In the genomic region with DNA sequence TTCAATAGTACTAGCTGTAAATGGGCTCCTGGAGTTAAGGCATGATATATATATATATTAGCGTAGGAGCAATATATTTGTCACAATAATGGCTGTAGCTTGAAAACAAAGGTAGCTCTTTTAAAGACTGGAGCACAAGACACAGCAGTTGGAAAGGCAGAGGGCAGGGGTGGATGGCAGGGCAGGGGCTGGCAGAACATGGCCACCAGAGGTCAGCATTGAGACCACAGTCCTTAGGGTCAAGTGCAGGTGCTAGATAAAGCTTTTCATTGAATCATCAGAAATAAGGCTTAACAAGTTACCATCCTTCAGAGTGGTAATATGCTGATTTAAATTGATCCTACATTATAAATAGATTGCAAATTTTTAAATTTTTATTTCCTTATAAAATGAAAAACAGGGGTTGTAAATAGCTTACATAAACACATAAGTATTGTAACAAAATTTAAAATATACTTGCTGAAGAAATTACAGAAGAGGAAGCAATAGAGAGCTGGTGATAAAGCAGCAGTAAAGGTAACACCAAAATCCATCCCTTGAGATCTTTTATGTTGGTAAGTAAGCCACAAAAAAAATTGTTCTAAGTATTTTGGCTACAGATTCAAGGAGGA, we compare ENCODE assay signal across 8 cellular contexts.
A peak's percentile ranks its signal among the peaks of the same experiment; 100 is the strongest.
DNase-seq lines count a peak whose midpoint lies in the region; ATAC-seq and TF ChIP-seq lines count a peak whose summit lies in the region.

No MANE protein-coding gene starts in this region.

- no peaks in the 10 kb centered on the region for H4K20me1 ChIP-seq in OCI-LY7 (ENCODE audit: insufficient read depth, low read length)

- DNase-seq in activated CD8-positive, alpha-beta memory T cell treated with anti-CD3 and anti-CD28 coated beads, Interleukin-2, amount 10 ng/mL, durations not matched to agents 7 days and 5 days = peak; percentile 50
- DNase-seq in activated CD8-positive, alpha-beta memory T cell treated with anti-CD3 and anti-CD28 coated beads, Interleukin-2, amount 50 U/mL, for 4 hours = no peak
- DNase-seq in OCI-LY7 (ENCODE audit: low spot score) (peak; percentile 64), dermis microvascular lymphatic vessel endothelial cell (ENCODE audit: low read depth in 2 of 2) (peak; percentile 28 to 53), myocyte (ENCODE audit: low read depth) (peak; percentile 72), NCI-H1694 treated with DMSO at 0.1 percent for 48 hours (lab: John Stamatoyannopoulos, UW) (no peak)

- no peaks in the 10 kb centered on the region for H3K79me2 ChIP-seq in OCI-LY7 (ENCODE audit: insufficient read depth, low read depth, low read length)

- peak; percentile 93 for TF ChIP-seq CTCF in OCI-LY7 (conservative IDR thresholded peaks at IDR 0.05; ENCODE audit: low read length)

- peak; percentile 36 for ATAC-seq in activated CD8-positive, alpha-beta memory T cell treated with anti-CD3 and anti-CD28 coated beads, Interleukin-2, amount 10 ng/mL, durations not matched to agents 7 days and 5 days
- peak; percentile 60 for ATAC-seq in HG02973 (IDR thresholded peaks at IDR 0.05; ENCODE audit: unreplicated experiment)
- ATAC-seq in GM18498 (IDR thresholded peaks at IDR 0.05; ENCODE audit: unreplicated experiment) = no peak

- H3K27me3 Mint-ChIP-seq in activated CD8-positive, alpha-beta memory T cell treated with anti-CD3 and anti-CD28 coated beads, Interleukin-2, amount 10 ng/mL, durations not matched to agents 7 days and 5 days = no peaks in the 10 kb centered on the region

- no TSS peak for BruUV-seq in OCI-LY7 (replicated peaks; lab: Mats Ljungman, UMichigan)

- no peaks in the 10 kb centered on the region for H3K9me3 ChIP-seq in OCI-LY7 (ENCODE audit: low read length)

- H2AFZ ChIP-seq in OCI-LY7 (ENCODE audit: low read length) = no peak overlapping the region

- H3K36me3 ChIP-seq in OCI-LY7 (ENCODE audit: insufficient read depth, low read length) = no peaks in the 10 kb centered on the region

- no peaks in the 10 kb centered on the region for H3K9me2 ChIP-seq in OCI-LY7 (ENCODE audit: insufficient read depth, low read length)

- no peak overlapping the region for H3K4me2 ChIP-seq in OCI-LY7 (ENCODE audit: low read length)

- no peak overlapping the region for H3K27ac Mint-ChIP-seq in activated CD8-positive, alpha-beta memory T cell treated with anti-CD3 and anti-CD28 coated beads, Interleukin-2, amount 10 ng/mL, durations not matched to agents 7 days and 5 days

- intact Hi-C loops in OCI-LY7 (cut with micrococcal nuclease; ENCODE audit: unreplicated experiment) = loop anchor here (1.0 to 10.0 kb wide), 4 partner anchors 209 to 1814 kb away; no protein-coding TSS in a partner anchor

- no peak overlapping the region for H3K4me3 ChIP-seq in OCI-LY7 (ENCODE audit: low read depth, low read length, poor library complexity, severe bottlenecking)

- no peaks in the 10 kb centered on the region for H3K36me3 Mint-ChIP-seq in activated CD8-positive, alpha-beta memory T cell treated with anti-CD3 and anti-CD28 coated beads, Interleukin-2, amount 10 ng/mL, durations not matched to agents 7 days and 5 days

- POLR2A ChIA-PET in OCI-LY7 (lab: Charles Lee) = interaction anchor here (0.6 to 1.0 kb wide), 3 partner anchors 102 to 200 kb away, joined by 3 read pairs; no protein-coding TSS in a partner anchor

- no peaks in the 10 kb centered on the region for H3K4me1 ChIP-seq in OCI-LY7 (ENCODE audit: insufficient read depth, low read length, poor library complexity, severe bottlenecking)

- H3K27ac ChIP-seq in OCI-LY7 (ENCODE audit: low read depth, low read length, poor library complexity, severe bottlenecking) = no peak overlapping the region

- H3K9me3 Mint-ChIP-seq in activated CD8-positive, alpha-beta memory T cell treated with anti-CD3 and anti-CD28 coated beads, Interleukin-2, amount 10 ng/mL, durations not matched to agents 7 days and 5 days (ENCODE audit: low read depth) = no peaks in the 10 kb centered on the region

- H3K4me3 Mint-ChIP-seq in activated CD8-positive, alpha-beta memory T cell treated with anti-CD3 and anti-CD28 coated beads, Interleukin-2, amount 10 ng/mL, durations not matched to agents 7 days and 5 days = no peak overlapping the region

- CTCF ChIA-PET in activated CD8-positive, alpha-beta memory T cell treated with anti-CD3 and anti-CD28 coated beads, Interleukin-2, amount 10 ng/mL, durations not matched to agents 7 days and 5 days (lab: Charles Lee) = interaction anchor here (0.8 to 1.9 kb wide), 7 partner anchors 9 to 243 kb away, joined by 3 to 11 read pairs (median 3); no protein-coding TSS in a partner anchor
- CTCF ChIA-PET in OCI-LY7 (lab: Charles Lee; ENCODE audit: unreplicated experiment) = interaction anchor here (1.1 to 1.8 kb wide), 3 partner anchors 202 to 243 kb away, joined by 4 to 11 read pairs (median 6); no protein-coding TSS in a partner anchor

- H3K4me1 Mint-ChIP-seq in activated CD8-positive, alpha-beta memory T cell treated with anti-CD3 and anti-CD28 coated beads, Interleukin-2, amount 10 ng/mL, durations not matched to agents 7 days and 5 days = no peaks in the 10 kb centered on the region

Comparison
In these comparisons a context has a peak if more than half of its experiments do, and no peak if none do; other contexts are left out.
1. DNase-seq: peak in activated CD8-positive, alpha-beta memory T cell treated with anti-CD3 and anti-CD28 coated beads, Interleukin-2, amount 10 ng/mL, durations not matched to agents 7 days and 5 days (single experiment), OCI-LY7 (single experiment), dermis microvascular lymphatic vessel endothelial cell (2 of 2) and myocyte (single experiment); none in activated CD8-positive, alpha-beta memory T cell treated with anti-CD3 and anti-CD28 coated beads, Interleukin-2, amount 50 U/mL, for 4 hours (single experiment) and NCI-H1694 treated with DMSO at 0.1 percent for 48 hours (single experiment).